In the genomic region with DNA sequence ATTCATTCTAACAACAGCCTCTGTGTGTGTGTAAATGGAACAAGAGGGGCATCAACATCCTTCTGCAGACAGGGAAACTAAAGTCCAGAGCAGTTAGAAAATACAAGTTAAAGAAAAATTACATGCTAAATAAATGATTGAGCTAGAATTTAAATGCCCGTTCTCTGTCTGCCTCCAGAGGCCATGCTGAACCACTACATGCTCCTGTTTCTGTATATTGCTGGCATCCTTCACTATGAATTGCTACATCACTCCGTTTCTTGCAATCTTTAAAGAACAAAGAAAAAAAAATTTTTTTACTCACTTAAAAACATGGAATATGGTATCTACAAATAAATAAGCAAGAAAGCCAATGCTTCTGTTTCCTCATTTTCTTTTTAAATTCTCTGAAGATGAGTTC, we compare ENCODE assay signal across 1 cellular context.
TF ChIP-seq lines count a peak whose summit lies in the region.

No MANE protein-coding gene starts in this region.

TF ChIP-seq in SK-N-SH treated with all-trans-retinoic acid at 6 μM for 48 hours, 23 proteins besides CTCF, POLR2A, EP300 and RAD21 (continued from another document):
- TF ChIP-seq, protein P1, sequence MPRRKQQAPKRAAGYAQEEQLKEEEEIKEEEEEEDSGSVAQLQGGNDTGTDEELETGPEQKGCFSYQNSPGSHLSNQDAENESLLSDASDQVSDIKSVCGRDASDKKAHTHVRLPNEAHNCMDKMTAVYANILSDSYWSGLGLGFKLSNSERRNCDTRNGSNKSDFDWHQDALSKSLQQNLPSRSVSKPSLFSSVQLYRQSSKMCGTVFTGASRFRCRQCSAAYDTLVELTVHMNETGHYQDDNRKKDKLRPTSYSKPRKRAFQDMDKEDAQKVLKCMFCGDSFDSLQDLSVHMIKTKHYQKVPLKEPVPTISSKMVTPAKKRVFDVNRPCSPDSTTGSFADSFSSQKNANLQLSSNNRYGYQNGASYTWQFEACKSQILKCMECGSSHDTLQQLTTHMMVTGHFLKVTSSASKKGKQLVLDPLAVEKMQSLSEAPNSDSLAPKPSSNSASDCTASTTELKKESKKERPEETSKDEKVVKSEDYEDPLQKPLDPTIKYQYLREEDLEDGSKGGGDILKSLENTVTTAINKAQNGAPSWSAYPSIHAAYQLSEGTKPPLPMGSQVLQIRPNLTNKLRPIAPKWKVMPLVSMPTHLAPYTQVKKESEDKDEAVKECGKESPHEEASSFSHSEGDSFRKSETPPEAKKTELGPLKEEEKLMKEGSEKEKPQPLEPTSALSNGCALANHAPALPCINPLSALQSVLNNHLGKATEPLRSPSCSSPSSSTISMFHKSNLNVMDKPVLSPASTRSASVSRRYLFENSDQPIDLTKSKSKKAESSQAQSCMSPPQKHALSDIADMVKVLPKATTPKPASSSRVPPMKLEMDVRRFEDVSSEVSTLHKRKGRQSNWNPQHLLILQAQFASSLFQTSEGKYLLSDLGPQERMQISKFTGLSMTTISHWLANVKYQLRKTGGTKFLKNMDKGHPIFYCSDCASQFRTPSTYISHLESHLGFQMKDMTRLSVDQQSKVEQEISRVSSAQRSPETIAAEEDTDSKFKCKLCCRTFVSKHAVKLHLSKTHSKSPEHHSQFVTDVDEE (CRISPR knock-in tag; IDR thresholded peaks at IDR 0.05) = no peak
- TF ChIP-seq ISL1 (CRISPR knock-in tag; IDR thresholded peaks at IDR 0.05) (no peak), CSDC2 (CRISPR knock-in tag; IDR thresholded peaks at IDR 0.05) (no peak), ZNF565 (CRISPR knock-in tag; conservative IDR thresholded peaks at IDR 0.05; ENCODE audit: low read depth) (no peak), TOX (CRISPR knock-in tag; IDR thresholded peaks at IDR 0.05; ENCODE audit: borderline replicate concordance) (no peak), BACH2 (CRISPR knock-in tag; IDR thresholded peaks at IDR 0.05; ENCODE audit: borderline replicate concordance) (no peak)
